ENCODE assay signal across 8 cellular contexts in genomic region chr3:138174421-138175122, GRCh38. TPM values are rescaled to one million over a fixed set of nuclear protein-coding genes. Genes with fewer than 3 reads are reported as not detected.
DNase-seq lines count a peak whose midpoint lies in the region; ATAC-seq, FAIRE-seq and TF ChIP-seq lines count a peak whose summit lies in the region.

Gene DBR1 (minus strand): TSS chr3:138174921. CDS start chr3:138174795, 126 bp downstream.

- TF ChIP-seq RAD21 in HepG2 (CRISPR knock-in tag; IDR thresholded peaks at IDR 0.05) = peak; percentile 33; the same call in 1 of the 2 replicates

- H3K4me2 ChIP-seq in HepG2 (ENCODE audit: low read depth, low read length) = peak within 1 kb of the TSS; percentile 81

- peaks cover 28% of the 10 kb centered on the region for H3K4me1 ChIP-seq in CD4-positive, CD25-positive, alpha-beta regulatory T cell (ENCODE audit: control insufficient read depth, insufficient read depth, low read length, poor library complexity, severe bottlenecking)
- H3K4me1 ChIP-seq in HepG2 (ENCODE audit: insufficient read depth, low read length) = peaks cover 19% of the 10 kb centered on the region

- intact Hi-C loops in dorsolateral prefrontal cortex (cut with DNase I) (loop anchor here in 1 of 2 donors (10.0 kb wide), 1 partner anchor 130 kb away; no protein-coding TSS in a partner anchor), HepG2 (cut with micrococcal nuclease; ENCODE audit: unreplicated experiment) (no loop called here)

- H3K36me3 ChIP-seq in CD4-positive, CD25-positive, alpha-beta regulatory T cell (ENCODE audit: control insufficient read depth, insufficient read depth, low read length) = peaks cover 15% of the 10 kb centered on the region
- H3K36me3 ChIP-seq in HepG2 (replicated peaks in 1 of 2; ENCODE audit: control insufficient read depth in 1 of 2, insufficient read depth in 2 of 2, low read length in 2 of 2) = peaks cover under 1 to 15% of the 10 kb centered on the region in 2 experiments; a peak in 3 of 5 replicates

- H3K9me3 ChIP-seq in CD4-positive, CD25-positive, alpha-beta regulatory T cell (ENCODE audit: control insufficient read depth in 2 of 2, low read length in 2 of 2) = no peaks in the 10 kb centered on the region
- H3K9me3 ChIP-seq in HepG2 (ENCODE audit: low read length) = no peaks in the 10 kb centered on the region

- POLR2A ChIA-PET in HepG2 (lab: Yijun Ruan, JAX) = interaction anchor here (1.0 to 3.5 kb wide), 4 partner anchors 10 to 174 kb away, joined by 3 to 39 read pairs (median 4); partner anchors contain the start of genes ARMC8 and MRAS

- under 1% methylated on average over 7 of the region's 38 CpGs for WGBS in HepG2 (ENCODE audit: low lambda C conversion rate)

- no peaks in the 10 kb centered on the region for H4K20me1 ChIP-seq in HepG2 (ENCODE audit: insufficient read depth, low read length)

- ATAC-seq in CD4-positive, CD25-positive, alpha-beta regulatory T cell (ENCODE audit: low read depth in 2 of 2) = peak; percentile 90
- ATAC-seq in GM19397 (IDR thresholded peaks at IDR 0.05; ENCODE audit: unreplicated experiment) (peak; percentile 95), HG03565 (IDR thresholded peaks at IDR 0.05; ENCODE audit: unreplicated experiment) (peak; percentile 78), HepG2 (peak; percentile 99)

- H3K9me3 Mint-ChIP-seq in CD4-positive, CD25-positive, alpha-beta regulatory T cell = no peaks in the 10 kb centered on the region

- peaks cover 9% of the 10 kb centered on the region for H3K36me3 Mint-ChIP-seq in CD4-positive, CD25-positive, alpha-beta regulatory T cell

- no peak for TF ChIP-seq EP300 in HepG2 (IDR thresholded peaks at IDR 0.05; ENCODE audit: low read depth in 2 of 2, low read length in 2 of 2)
- TF ChIP-seq EP300 in HepG2 (CRISPR knock-in tag; IDR thresholded peaks at IDR 0.05; ENCODE audit: borderline replicate concordance) = no peak

- peaks cover 21% of the 10 kb centered on the region for H3K79me2 ChIP-seq in HepG2 (ENCODE audit: insufficient read depth, low read length)

- H3K4me3 Mint-ChIP-seq in CD4-positive, CD25-positive, alpha-beta regulatory T cell = peak within 1 kb of the TSS; percentile 98 to 100 (median 99)

- peaks cover 11% of the 10 kb centered on the region for H3K27me3 Mint-ChIP-seq in CD4-positive, CD25-positive, alpha-beta regulatory T cell

- in situ Hi-C loops in HepG2 (cut with HindIII; ENCODE audit: extremely low pct_ligation_motif_present, low pct_unique_long_range_greater_than_20kb) = no loop called here

- peak within 1 kb of the TSS; percentile 98 for H3K4me3 ChIP-seq in CD4-positive, CD25-positive, alpha-beta regulatory T cell (ENCODE audit: low read depth, low read length)
- peak within 1 kb of the TSS; percentile 53 to 98 (median 85) for H3K4me3 ChIP-seq in dorsolateral prefrontal cortex
- peak within 1 kb of the TSS; percentile 83 to 93 (median 88) for H3K4me3 ChIP-seq in HepG2 (replicated peaks in 1 of 3; ENCODE audit: insufficient read depth in 1 of 3, low read depth in 2 of 3, low read length in 3 of 3)

- peak; percentile 72 to 89 (median 81) for DNase-seq in CD4-positive, CD25-positive, alpha-beta regulatory T cell
- DNase-seq in NCI-H748 treated with DMSO at 0.1 percent for 48 hours (lab: John Stamatoyannopoulos, UW) (peak; percentile 45), dorsolateral prefrontal cortex (peak; percentile 46 to 82 (median 62)), HepG2 (ENCODE audit: low spot score) (peak; percentile 86)
- DNase-seq in activated CD4-positive, alpha-beta T cell treated with anti-CD3 and anti-CD28 coated beads, Interleukin-2, amount 50 U/mL, for 48 hours = peak; percentile 70 to 78
- peak; percentile 83 for DNase-seq in stimulated activated CD4-positive, alpha-beta T cell treated with anti-CD3 and anti-CD28 coated beads, Interleukin-4, amount 100 ng/mL, for 24 hours

- TF ChIP-seq CTCF in dorsolateral prefrontal cortex (IDR thresholded peaks at IDR 0.05 in 54 of 56, conservative IDR thresholded peaks at IDR 0.05 in 2 of 56; ENCODE audit: low read depth in 1 of 56, partially characterized antibody in 56 of 56) = peak in 18 of 56 donors; percentile 6 to 51 (median 20)
- TF ChIP-seq CTCF in HepG2 (CRISPR knock-in tag; IDR thresholded peaks at IDR 0.05) = no peak

- peak within 1 kb of the TSS; percentile 97 to 99 (median 98) for H3K27ac Mint-ChIP-seq in CD4-positive, CD25-positive, alpha-beta regulatory T cell

- peak; percentile 71 for FAIRE-seq in HepG2 (lab: Jason Lieb, UNC)

- H2AFZ ChIP-seq in HepG2 (ENCODE audit: low read length) = peak within 1 kb of the TSS; percentile 99

- H3K27ac ChIP-seq in CD4-positive, CD25-positive, alpha-beta regulatory T cell (ENCODE audit: insufficient read depth, low read length, poor library complexity, severe bottlenecking) = peak within 1 kb of the TSS; percentile 80
- peak within 1 kb of the TSS in 54 of 59 donors; percentile 6 to 92 (median 72) for H3K27ac ChIP-seq in dorsolateral prefrontal cortex
- peak within 1 kb of the TSS; percentile 72 for H3K27ac ChIP-seq in HepG2 (ENCODE audit: extremely low read length, insufficient read depth, low read length)

- BruUV-seq in HepG2 (replicated peaks; lab: Mats Ljungman, UMichigan) = no TSS peak

- CTCF ChIA-PET in HepG2 (lab: Yijun Ruan, JAX; ENCODE audit: low intra/inter-chr PET ratio, low total read pairs) = no interaction called here

- peak; percentile 90 to 99 for TF ChIP-seq POLR2A in HepG2 (IDR thresholded peaks at IDR 0.05; ENCODE audit: insufficient read depth in 1 of 2, low read depth in 2 of 2, low read length in 2 of 2)

- H3K27me3 ChIP-seq in CD4-positive, CD25-positive, alpha-beta regulatory T cell (ENCODE audit: control insufficient read depth, insufficient read depth, low read length) = no peaks in the 10 kb centered on the region
- H3K27me3 ChIP-seq in dorsolateral prefrontal cortex (no peaks in the 10 kb centered on the region), HepG2 (ENCODE audit: control insufficient read depth in 1 of 2, insufficient read depth in 2 of 2, low read length in 2 of 2) (no peaks in the 10 kb centered on the region; a peak in 1 of 5 replicates)

- peak within 1 kb of the TSS; percentile 77 for H3K9ac ChIP-seq in HepG2 (ENCODE audit: insufficient read depth, low read depth, low read length)

- peaks cover 23 to 48% (median 42%) of the 10 kb centered on the region in 4 donors for H3K4me1 Mint-ChIP-seq in CD4-positive, CD25-positive, alpha-beta regulatory T cell

TF ChIP-seq in HepG2, 621 proteins besides CTCF, POLR2A, EP300 and RAD21 (continues in another document):
- TF ChIP-seq ARNT2 (CRISPR knock-in tag; IDR thresholded peaks at IDR 0.05; ENCODE audit: low read depth) = peak; percentile 81; the same call in 1 of the 2 replicates
- TF ChIP-seq TBX2 (CRISPR knock-in tag; IDR thresholded peaks at IDR 0.05; ENCODE audit: borderline replicate concordance) = peak; percentile 70; the same call in 1 of the 2 replicates
- no peak for TF ChIP-seq ATF3 (CRISPR knock-in tag; IDR thresholded peaks at IDR 0.05)

RNA-seq across cellular contexts. Expression of gene DBR1, which starts in this region (rescaled TPM):
- total RNA-seq in CD4-positive, CD25-positive, alpha-beta regulatory T cell = 19.6 TPM
- 10 to 100 TPM; 14.6 to 27.2 (median 18.2) TPM for polyA plus RNA-seq in CD4-positive, CD25-positive, alpha-beta regulatory T cell
- 10 to 100 TPM in 88 of 120 experiments, 1 to 10 TPM in 32; 5.7 to 15.5 (median 11.1) TPM for total RNA-seq in dorsolateral prefrontal cortex
- total RNA-seq in HepG2 (2016; rRNA removed; fragmentation: Illumina TruSeq; extraction: Trizol) = 16.7 and 22.7 TPM in 2 replicates
- total RNA-seq in HepG2 (2016; cell fraction: cytosol; rRNA removed; fragmentation: Illumina TruSeq; extraction: Trizol; ENCODE audit: low read depth) = 1.6 and 1.9 TPM in 2 replicates
- total RNA-seq in HepG2 (2016; cell fraction: insoluble cytoplasmic fraction; rRNA removed; fragmentation: Illumina TruSeq; extraction: Trizol) = 18.0 and 23.8 TPM in 2 replicates
- total RNA-seq in HepG2 (2016; cell fraction: membrane; rRNA removed; fragmentation: Illumina TruSeq; extraction: Trizol) = 4.4 and 5.9 TPM in 2 replicates
- total RNA-seq in HepG2 (2016; cell fraction: nucleus; rRNA removed; fragmentation: Illumina TruSeq; extraction: Trizol) = 8.9 and 12.6 TPM in 2 replicates
- polyA plus RNA-seq in HepG2 (2011; rRNA removed) = 6.1 and 6.4 TPM in 2 replicates
- 4.3 and 5.6 TPM in 2 replicates for polyA plus RNA-seq in HepG2 (2011; cell fraction: cytosol; rRNA removed)
- 3.2 and 6.3 TPM in 2 replicates for polyA plus RNA-seq in HepG2 (2011; cell fraction: nucleus; rRNA removed)
- 4.5 and 6.3 TPM in 2 replicates for polyA plus RNA-seq in HepG2 (2012)
- polyA plus RNA-seq in HepG2 (2016; cell fraction: cytosol; fragmentation: Illumina TruSeq; extraction: Trizol; ENCODE audit: low read depth) = 0.51 and 0.66 TPM in 2 replicates
- 17.7 and 18.8 TPM in 2 replicates for polyA plus RNA-seq in HepG2 (2016; cell fraction: insoluble cytoplasmic fraction; fragmentation: Illumina TruSeq; extraction: Trizol; ENCODE audit: low read depth)
- 1.5 and 1.8 TPM in 2 replicates for polyA plus RNA-seq in HepG2 (2016; cell fraction: membrane; fragmentation: Illumina TruSeq; extraction: Trizol; ENCODE audit: low read depth)
- polyA plus RNA-seq in HepG2 (2016; cell fraction: nucleus; fragmentation: Illumina TruSeq; extraction: Trizol; ENCODE audit: insufficient read depth, low read depth) = 11.3 and 15.7 TPM in 2 replicates
- 4.2 and 5.9 TPM in 2 replicates for polyA minus RNA-seq in HepG2 (2011; rRNA and poly(A)+ RNA removed; ENCODE audit: low replicate concordance)
- 4.1 and 5.1 TPM in 2 replicates for polyA minus RNA-seq in HepG2 (2011; cell fraction: cytosol; rRNA and poly(A)+ RNA removed)
- polyA minus RNA-seq in HepG2 (2011; cell fraction: nucleus; rRNA and poly(A)+ RNA removed) = 6.6 and 7.7 TPM in 2 replicates

Comparison
In these comparisons a context has a peak if more than half of its experiments do, and no peak if none do; other contexts are left out.
1. Peak in every context shown above with its lines: DNase-seq, ATAC-seq, H3K4me3 ChIP-seq and H3K27ac ChIP-seq.